In the genomic region with DNA sequence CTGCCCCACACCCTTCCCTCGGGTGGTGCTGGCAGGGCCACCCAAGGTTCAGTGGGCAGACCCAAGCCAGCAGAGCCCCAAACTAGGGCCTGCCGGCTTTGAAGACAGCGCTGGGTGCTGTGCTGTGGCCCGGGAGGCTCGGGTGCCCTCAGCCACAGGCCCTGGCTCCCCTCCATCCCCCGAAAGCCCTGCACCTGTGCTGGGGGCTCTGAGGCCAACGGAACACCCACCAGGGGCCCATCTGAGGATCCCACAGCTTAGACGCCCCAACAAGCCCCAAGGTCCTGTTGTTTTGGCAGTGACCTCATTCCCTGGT, we compare ENCODE assay signal across 9 cellular contexts. TPM values are rescaled to one million over a fixed set of nuclear protein-coding genes. Genes with fewer than 3 reads are reported as not detected.
DNase-seq lines count a peak whose midpoint lies in the region; ATAC-seq and TF ChIP-seq lines count a peak whose summit lies in the region.
"Had no signal": no experiment of that assay in that cellular context is flagged by ENCODE, and none has a peak within 500 bp of the region (broad histone marks: within the 10 kb centered on the region; RNA-seq: fewer than 3 reads in every experiment).

No MANE protein-coding gene starts in this region.

- peak overlapping the region; percentile 67 for H3K4me3 Mint-ChIP-seq in activated CD4-positive, alpha-beta T cell treated with anti-CD3 and anti-CD28 coated beads, Interleukin-2, amount 10 ng/mL, durations not matched to agents 24 days and 14 days
- peak overlapping the region; percentile 59 to 80 (median 62) for H3K4me3 Mint-ChIP-seq in T-cell
- peak overlapping the region; percentile 98 for H3K4me3 Mint-ChIP-seq in stimulated activated effector memory CD8-positive, alpha-beta T cell treated with anti-CD3 and anti-CD28 coated beads, Interleukin-12 subunit alpha, Interleukin-12 subunit beta, amount 100 ng/mL, for 72 hours

- POLR2A ChIA-PET in T-cell (lab: Charles Lee): no interaction called here

- H3K36me3 Mint-ChIP-seq in activated CD4-positive, alpha-beta T cell treated with anti-CD3 and anti-CD28 coated beads, Interleukin-2, amount 10 ng/mL, durations not matched to agents 24 days and 14 days (ENCODE audit: low read depth): peaks cover 33% of the 10 kb centered on the region
- H3K36me3 Mint-ChIP-seq in T-cell: peaks cover 15% of the 10 kb centered on the region
- peaks cover 93% of the 10 kb centered on the region for H3K36me3 Mint-ChIP-seq in stimulated activated effector memory CD8-positive, alpha-beta T cell treated with anti-CD3 and anti-CD28 coated beads, Interleukin-12 subunit alpha, Interleukin-12 subunit beta, amount 100 ng/mL, for 72 hours

- peaks cover 60% of the 10 kb centered on the region for H3K4me1 Mint-ChIP-seq in activated CD4-positive, alpha-beta T cell treated with anti-CD3 and anti-CD28 coated beads, Interleukin-2, amount 10 ng/mL, durations not matched to agents 24 days and 14 days
- peaks cover 78 to 87% (median 85%) of the 10 kb centered on the region in 3 donors for H3K4me1 Mint-ChIP-seq in T-cell
- H3K4me1 Mint-ChIP-seq in stimulated activated effector memory CD8-positive, alpha-beta T cell treated with anti-CD3 and anti-CD28 coated beads, Interleukin-12 subunit alpha, Interleukin-12 subunit beta, amount 100 ng/mL, for 72 hours: peaks cover 83% of the 10 kb centered on the region

- DNase-seq in activated CD4-positive, alpha-beta T cell treated with anti-CD3 and anti-CD28 coated beads, Interleukin-2, amount 10 ng/mL, durations not matched to agents 24 days and 14 days: no peak
- no peak for DNase-seq in activated CD4-positive, alpha-beta T cell treated with anti-CD3 and anti-CD28 coated beads, Interleukin-2, amount 50 U/mL, for 1 hour
- no peak for DNase-seq in T-cell
- DNase-seq in esophagus squamous epithelium (lab: John Stamatoyannopoulos, UW): no peak
- DNase-seq in stimulated activated effector memory CD8-positive, alpha-beta T cell treated with anti-CD3 and anti-CD28 coated beads, Interleukin-12 subunit alpha, Interleukin-12 subunit beta, amount 100 ng/mL, for 72 hours (ENCODE audit: low spot score in 2 of 2): no peak
- DNase-seq in NCI-H1092 (lab: John Stamatoyannopoulos, UW): no peak
- no peak for DNase-seq in Ammon's horn (ENCODE audit: low spot score)
- DNase-seq: cortex of kidney had no signal

- peaks cover 0 to 18% (median 0%) of the 10 kb centered on the region in 4 donors for H3K27me3 ChIP-seq in esophagus squamous epithelium

- 40 to 53% methylated on average over 1 to 3 of the region's 8 CpGs for WGBS in esophagus squamous epithelium, 2 donors

- intact Hi-C loops in activated CD4-positive, alpha-beta T cell treated with anti-CD3 and anti-CD28 coated beads, Interleukin-2, amount 10 ng/mL, durations not matched to agents 24 days and 14 days (cut with micrococcal nuclease): no loop called here
- intact Hi-C loops in esophagus squamous epithelium (cut with DNase I): no loop called here

- CTCF ChIA-PET in T-cell (lab: Charles Lee): interaction anchor here in 1 of 2 donors (1.0 to 1.8 kb wide), 3 partner anchors 15 to 111 kb away, joined by 3 to 7 read pairs (median 4); a partner anchor contains a TSS

- H3K27ac Mint-ChIP-seq in activated CD4-positive, alpha-beta T cell treated with anti-CD3 and anti-CD28 coated beads, Interleukin-2, amount 10 ng/mL, durations not matched to agents 24 days and 14 days: peak overlapping the region; percentile 76
- peak overlapping the region; percentile 89 to 90 for H3K27ac Mint-ChIP-seq in T-cell
- peak overlapping the region; percentile 94 for H3K27ac Mint-ChIP-seq in stimulated activated effector memory CD8-positive, alpha-beta T cell treated with anti-CD3 and anti-CD28 coated beads, Interleukin-12 subunit alpha, Interleukin-12 subunit beta, amount 100 ng/mL, for 72 hours

- no peaks in the 10 kb centered on the region for H3K27me3 Mint-ChIP-seq in activated CD4-positive, alpha-beta T cell treated with anti-CD3 and anti-CD28 coated beads, Interleukin-2, amount 10 ng/mL, durations not matched to agents 24 days and 14 days
- H3K27me3 Mint-ChIP-seq in T-cell: no peaks in the 10 kb centered on the region

- H3K4me3 ChIP-seq in esophagus squamous epithelium: peak overlapping the region in 1 of 4 donors; percentile 21

- TF ChIP-seq POLR2A in esophagus squamous epithelium (IDR thresholded peaks at IDR 0.05): no peak

- peak overlapping the region; percentile 40 to 77 (median 61) for H3K27ac ChIP-seq in esophagus squamous epithelium

- H3K36me3 ChIP-seq in esophagus squamous epithelium: no peaks in the 10 kb centered on the region

- H3K9me3 ChIP-seq in esophagus squamous epithelium: no peaks in the 10 kb centered on the region

- ATAC-seq in T-cell (replicated peaks in 1 of 4) (no peak), HG03045 (IDR thresholded peaks at IDR 0.05; ENCODE audit: unreplicated experiment) (no peak)
- no peak for ATAC-seq in stimulated activated effector memory CD8-positive, alpha-beta T cell treated with anti-CD3 and anti-CD28 coated beads, Interleukin-12 subunit alpha, Interleukin-12 subunit beta, amount 100 ng/mL, for 72 hours

- TF ChIP-seq CTCF in esophagus squamous epithelium (IDR thresholded peaks at IDR 0.05): no peak

- no peaks in the 10 kb centered on the region for H3K9me3 Mint-ChIP-seq in activated CD4-positive, alpha-beta T cell treated with anti-CD3 and anti-CD28 coated beads, Interleukin-2, amount 10 ng/mL, durations not matched to agents 24 days and 14 days
- no peaks in the 10 kb centered on the region for H3K9me3 Mint-ChIP-seq in T-cell
- no peaks in the 10 kb centered on the region for H3K9me3 Mint-ChIP-seq in stimulated activated effector memory CD8-positive, alpha-beta T cell treated with anti-CD3 and anti-CD28 coated beads, Interleukin-12 subunit alpha, Interleukin-12 subunit beta, amount 100 ng/mL, for 72 hours

- peaks cover 30 to 86% (median 42%) of the 10 kb centered on the region in 3 donors for H3K4me1 ChIP-seq in esophagus squamous epithelium

RNA-seq across cellular contexts. Expression of a gene that starts 8.6 kb away (rescaled TPM):
- total RNA-seq in activated CD4-positive, alpha-beta T cell treated with anti-CD3 and anti-CD28 coated beads, Interleukin-2, amount 10 ng/mL, durations not matched to agents 24 days and 14 days: 265 and 266 TPM in 2 replicates
- total RNA-seq in T-cell (100 to 1,000 TPM; 249 to 498 (median 304) TPM), esophagus squamous epithelium (10 to 100 TPM in 2 of 4 donors, 1 to 10 TPM in 2; 6.6 to 47.1 (median 18.5) TPM)

RNA-seq across cellular contexts. Expression of a gene that starts 27.7 kb away (rescaled TPM):
- 74.6 and 80.8 TPM in 2 replicates for total RNA-seq in activated CD4-positive, alpha-beta T cell treated with anti-CD3 and anti-CD28 coated beads, Interleukin-2, amount 10 ng/mL, durations not matched to agents 24 days and 14 days
- total RNA-seq in T-cell: 10 to 100 TPM; 16.7 to 32.2 (median 26.7) TPM
- 10 to 100 TPM; 10.2 to 16.1 (median 11.1) TPM for total RNA-seq in esophagus squamous epithelium

RNA-seq across cellular contexts. Expression of a gene that starts 38.6 kb away (rescaled TPM):
- 44.2 and 46.5 TPM in 2 replicates for total RNA-seq in activated CD4-positive, alpha-beta T cell treated with anti-CD3 and anti-CD28 coated beads, Interleukin-2, amount 10 ng/mL, durations not matched to agents 24 days and 14 days
- total RNA-seq in T-cell (10 to 100 TPM; 73.4 to 91.1 (median 90.2) TPM), esophagus squamous epithelium (100 to 1,000 TPM in 3 of 4 donors, 10 to 100 TPM in 1; 83.1 to 132 (median 114) TPM)
